In the genomic region with DNA sequence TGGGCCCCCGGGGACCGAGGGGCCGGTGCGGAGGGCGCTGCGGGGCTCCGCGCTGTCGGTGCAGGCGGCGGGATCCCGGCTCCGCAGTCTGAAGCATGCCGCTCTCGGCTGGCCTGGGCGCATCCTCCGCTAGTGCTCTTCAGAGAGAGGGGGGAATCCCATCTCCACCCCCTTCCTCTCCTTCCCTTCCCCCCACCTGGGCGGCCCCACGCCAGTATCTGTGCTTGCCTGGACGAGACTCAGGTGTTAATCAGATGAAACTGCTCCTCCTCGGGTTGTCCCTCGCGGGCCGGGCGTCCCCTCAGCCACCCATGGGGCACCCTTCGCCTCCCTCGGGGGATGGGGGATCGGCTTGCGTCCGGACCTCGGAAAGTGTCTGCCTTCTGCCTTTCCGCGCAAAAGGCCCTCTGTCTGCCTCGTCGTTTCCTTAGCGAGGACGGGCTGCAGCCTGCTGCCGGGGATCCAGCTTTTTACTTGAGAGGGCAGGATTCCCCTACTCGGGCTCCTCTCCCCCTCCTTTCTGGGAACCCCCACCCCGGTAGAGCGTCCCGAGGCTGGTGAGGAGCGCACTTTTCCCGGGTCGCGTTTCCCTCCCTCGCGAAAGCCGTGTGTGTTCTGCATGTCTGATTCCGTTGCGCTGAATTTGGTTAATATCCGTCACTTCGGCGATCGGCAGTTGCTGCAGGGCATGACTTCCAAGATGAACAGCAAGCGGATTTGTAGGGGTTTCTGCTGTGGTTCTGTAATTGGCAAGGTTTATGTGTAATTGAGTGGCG, we compare ENCODE assay signal across 8 cellular contexts. TPM values are rescaled to one million over a fixed set of nuclear protein-coding genes. Genes with fewer than 3 reads are reported as not detected.
DNase-seq lines count a peak whose midpoint lies in the region; ATAC-seq, FAIRE-seq and TF ChIP-seq lines count a peak whose summit lies in the region.

No MANE protein-coding gene starts in this region.

- H3K9me3 Mint-ChIP-seq in neural crest cell: no peaks in the 10 kb centered on the region

- POLR2A ChIA-PET in PC-3 (lab: Charles Lee; ENCODE audit: unreplicated experiment): interaction anchor here (0.6 to 0.9 kb wide), 3 partner anchors 326 to 1407 kb away, joined by 4 read pairs; partner anchors contain the start of gene MAX

- H3K79me2 ChIP-seq in PC-3 (ENCODE audit: low read length): peaks cover 66% of the 10 kb centered on the region

- H4K20me1 ChIP-seq in PC-3 (ENCODE audit: low read length): peaks cover 47% of the 10 kb centered on the region

- H3K27me3 ChIP-seq in PC-3 (ENCODE audit: low read length): no peaks in the 10 kb centered on the region
- H3K27me3 ChIP-seq in foreskin keratinocyte: no peaks in the 10 kb centered on the region
- no peaks in the 10 kb centered on the region for H3K27me3 ChIP-seq in thyroid gland

- H3K4me3 ChIP-seq in PC-3 (ENCODE audit: low read length) (peak overlapping the region; percentile 95), thyroid gland (replicated peaks in 1 of 3) (peak overlapping the region; percentile 59 to 98 (median 77))

- H3K27me3 Mint-ChIP-seq in neural crest cell (ENCODE audit: low read depth): peaks cover 20% of the 10 kb centered on the region

- ATAC-seq in HG02642 (IDR thresholded peaks at IDR 0.05; ENCODE audit: poor library complexity, unreplicated experiment) (peak; percentile 43), PC-3 (peak; percentile 1), foreskin keratinocyte (peak; percentile 5), HG03135 (IDR thresholded peaks at IDR 0.05; ENCODE audit: unreplicated experiment) (no peak)

- H3K9ac ChIP-seq in PC-3 (ENCODE audit: low read length): peak overlapping the region; percentile 82

- intact Hi-C loops in PC-3 (cut with micrococcal nuclease) (loop anchor here (1.0 to 5.0 kb wide), 4 partner anchors 93 to 851 kb away; partner anchors contain the start of genes EIF2S1 and PALS1), thyroid gland (cut with DNase I) (no loop called here)

- H3K9me3 ChIP-seq in PC-3 (ENCODE audit: low read length): no peaks in the 10 kb centered on the region
- no peaks in the 10 kb centered on the region for H3K9me3 ChIP-seq in thyroid gland

- H3K4me3 Mint-ChIP-seq in neural crest cell: peak overlapping the region; percentile 88

- H3K27ac ChIP-seq in PC-3 (ENCODE audit: low read length): no peak overlapping the region
- peak overlapping the region; percentile 24 for H3K27ac ChIP-seq in foreskin keratinocyte
- H3K27ac ChIP-seq in thyroid gland: peak overlapping the region; percentile 73 to 95 (median 90)

- no peaks in the 10 kb centered on the region for H3K9me2 ChIP-seq in PC-3 (replicated peaks; ENCODE audit: low read length)

- H3K36me3 Mint-ChIP-seq in neural crest cell (ENCODE audit: low read depth): no peaks in the 10 kb centered on the region

- peak overlapping the region; percentile 91 for H3K4me2 ChIP-seq in PC-3 (ENCODE audit: low read length)

- TF ChIP-seq POLR2A in GM12892 (IDR thresholded peaks at IDR 0.05; ENCODE audit: low read depth, low read length) (no peak; the same call in 1 of the 2 replicates), thyroid gland (IDR thresholded peaks at IDR 0.05) (peak in 1 of 2 donors; percentile 10)

- TF ChIP-seq CTCF in PC-3 (conservative IDR thresholded peaks at IDR 0.05; ENCODE audit: low read depth, low read length) (no peak), foreskin keratinocyte (conservative IDR thresholded peaks at IDR 0.05) (no peak), neural crest cell (conservative IDR thresholded peaks at IDR 0.05) (no peak), thyroid gland (IDR thresholded peaks at IDR 0.05) (peak in 1 of 6 experiments; percentile 1)

- FAIRE-seq in GM12892 (lab: Jason Lieb, UNC): peak; percentile 85

- H3F3A ChIP-seq in PC-3 (ENCODE audit: low read length, unreplicated experiment): no peaks in the 10 kb centered on the region

- no peaks in the 10 kb centered on the region for H3K36me3 ChIP-seq in PC-3 (ENCODE audit: low read depth, low read length)
- no peaks in the 10 kb centered on the region for H3K36me3 ChIP-seq in thyroid gland

- CTCF ChIA-PET in PC-3 (lab: Charles Lee): interaction anchor here (0.7 to 1.3 kb wide), 2 partner anchors 149 to 366 kb away, joined by 9 to 15 read pairs; no protein-coding TSS in a partner anchor

- DNase-seq in GM12892 (ENCODE audit: insufficient read length) (peak; percentile 42), PC-3 (peak; percentile 31), activated gamma-delta T cell treated with Interleukin-2 at 50 U/mL for 16 hours (peak; percentile 19), foreskin keratinocyte (peak; percentile 26 to 44), neural crest cell (ENCODE audit: low read depth, low spot score) (peak; percentile 34), thyroid gland (peak; percentile 44)

- H3K4me1 Mint-ChIP-seq in neural crest cell: peaks cover 24% of the 10 kb centered on the region

- H2AFZ ChIP-seq in PC-3 (ENCODE audit: low read length): peak overlapping the region; percentile 80

- 0 to 1% methylated on average over 38 to 44 of the region's 57 CpGs for WGBS in thyroid gland, 2 donors

- H3K27ac Mint-ChIP-seq in neural crest cell (ENCODE audit: unreplicated experiment): no peak overlapping the region

- H3K4me1 ChIP-seq in PC-3 (ENCODE audit: insufficient read depth, low read length) (peaks cover 26% of the 10 kb centered on the region), foreskin keratinocyte (peaks cover 8% of the 10 kb centered on the region), thyroid gland (peaks cover 0 to 9% of the 10 kb centered on the region in 2 donors)

- BruUV-seq in PC-3 (replicated peaks; lab: Mats Ljungman, UMichigan): no TSS peak

RNA-seq across cellular contexts. Expression of gene GPHN, which starts 1.1 kb away (rescaled TPM):
- polyA plus RNA-seq in GM12892 (2012; ENCODE audit: missing spikeins): 42.5 TPM
- total RNA-seq in PC-3 (2014; rRNA removed): 23.4 and 39.5 TPM in 2 replicates
- total RNA-seq in foreskin keratinocyte: 23.5 and 27.8 TPM in 2 replicates
- 16.3 and 18.2 TPM in 2 replicates for polyA plus RNA-seq in foreskin keratinocyte
- 38.8 and 43.5 TPM in 2 replicates for total RNA-seq in neural crest cell
- total RNA-seq in thyroid gland: 10 to 100 TPM; 14.4 to 32.7 (median 21.1) TPM

RNA-seq across cellular contexts. Expression of gene CCDC196, which starts 22.9 kb away (rescaled TPM):
- polyA plus RNA-seq in GM12892 (2012; ENCODE audit: missing spikeins): not detected
- not detected in 2 replicates for total RNA-seq in PC-3 (2014; rRNA removed)
- not detected in 2 replicates for total RNA-seq in foreskin keratinocyte
- polyA plus RNA-seq in foreskin keratinocyte: not detected in 2 replicates
- total RNA-seq in neural crest cell: not detected in 2 replicates
- total RNA-seq in thyroid gland: not detected
